2 cellular contexts compared by ENCODE assay signal in the genomic region with DNA sequence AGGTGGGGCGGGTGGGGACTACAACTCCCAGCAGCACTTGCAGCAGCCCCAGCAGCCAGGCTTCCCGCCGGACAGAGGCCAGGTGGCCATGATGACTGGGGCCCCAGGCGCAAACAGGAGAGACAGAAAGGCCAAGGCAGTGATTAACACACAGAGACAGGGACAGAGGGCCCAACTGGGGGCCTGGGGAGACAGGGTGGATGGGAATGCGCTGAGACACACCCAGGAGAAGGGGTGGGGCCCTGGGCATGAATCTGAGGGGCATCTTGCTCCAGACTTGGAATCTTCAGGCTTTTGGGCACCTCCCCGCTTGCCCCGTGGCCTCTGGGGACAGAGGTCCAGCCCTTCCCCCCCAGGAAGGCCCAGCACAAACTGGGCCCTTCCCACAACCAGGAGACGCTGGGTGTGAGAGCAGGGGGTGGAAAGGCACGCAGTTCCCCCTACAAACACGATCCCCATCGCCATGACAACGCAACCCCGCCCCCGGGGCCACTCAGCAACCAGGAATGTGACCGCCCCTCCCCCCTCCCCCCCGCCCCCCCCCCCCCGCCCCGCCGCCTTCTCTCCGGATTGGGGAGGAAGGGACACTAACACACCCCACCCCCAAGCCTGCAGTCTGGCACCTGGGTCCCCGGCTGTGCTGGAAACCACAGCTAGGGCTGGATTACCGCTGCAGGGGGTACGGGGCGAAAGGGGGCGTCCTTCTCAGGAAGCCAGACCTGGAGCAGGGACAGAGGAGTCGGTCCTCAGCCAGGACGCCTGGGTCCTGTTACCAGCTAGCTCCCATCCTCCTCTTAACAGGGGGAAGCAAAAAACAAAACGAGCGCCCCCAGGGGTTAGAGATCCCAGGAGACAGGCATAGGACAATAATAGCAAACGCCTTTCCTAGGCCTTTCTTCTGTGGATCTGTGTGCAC.
TF ChIP-seq lines count a peak whose summit lies in the region.

No MANE protein-coding gene starts in this region.

TF ChIP-seq in SK-N-SH, 30 proteins besides CTCF, POLR2A, EP300 and RAD21 (continues in another document):
- TF ChIP-seq GABPA (IDR thresholded peaks at IDR 0.05; ENCODE audit: low read depth) (peak; percentile 51), POLR2AphosphoS5 (IDR thresholded peaks at IDR 0.05; ENCODE audit: low read depth, low read length) (peak; percentile 75), FOXM1 (IDR thresholded peaks at IDR 0.05; ENCODE audit: low read depth) (no peak), TEAD4 (IDR thresholded peaks at IDR 0.05; ENCODE audit: borderline replicate concordance, insufficient read depth) (no peak), NFIC (IDR thresholded peaks at IDR 0.05; ENCODE audit: borderline replicate concordance) (no peak), NRF1 (IDR thresholded peaks at IDR 0.05; ENCODE audit: low read depth, low read length) (no peak), MEF2A (IDR thresholded peaks at IDR 0.05; ENCODE audit: borderline replicate concordance, low read depth) (no peak), GATA2 (CRISPR knock-in tag; IDR thresholded peaks at IDR 0.05) (no peak), YY1 (IDR thresholded peaks at IDR 0.05; ENCODE audit: low read depth) (peak; percentile 79), SIN3A (IDR thresholded peaks at IDR 0.05; ENCODE audit: borderline replicate concordance, low read depth, low read length) (0 out of 2 replicates have a peak, but pooled peaks have one; percentile 12), MXI1 (IDR thresholded peaks at IDR 0.05; ENCODE audit: low read depth, low read length) (peak; percentile 77), CHD2 (IDR thresholded peaks at IDR 0.05; ENCODE audit: low read length, partially characterized antibody) (peak; percentile 56), FOXJ3 (CRISPR knock-in tag; IDR thresholded peaks at IDR 0.05) (no peak), RXRA (IDR thresholded peaks at IDR 0.05; ENCODE audit: borderline replicate concordance, low read depth) (no peak), EZH2phosphoT487 (IDR thresholded peaks at IDR 0.05; ENCODE audit: borderline replicate concordance, low read depth) (no peak), TCF12 (IDR thresholded peaks at IDR 0.05) (peak; percentile 16), TAF1 (IDR thresholded peaks at IDR 0.05; ENCODE audit: borderline replicate concordance, low read depth, low read length) (peak; percentile 12; the same call in 1 of the 2 replicates), RFX5 (IDR thresholded peaks at IDR 0.05; ENCODE audit: low read length) (no peak), FOSL2 (IDR thresholded peaks at IDR 0.05; ENCODE audit: borderline replicate concordance, low read depth) (peak; percentile 61), ELF1 (IDR thresholded peaks at IDR 0.05) (no peak; the same call in 1 of the 2 replicates), JUND (IDR thresholded peaks at IDR 0.05) (peak; percentile 39; the same call in 1 of the 2 replicates)
- TF ChIP-seq, protein P1, sequence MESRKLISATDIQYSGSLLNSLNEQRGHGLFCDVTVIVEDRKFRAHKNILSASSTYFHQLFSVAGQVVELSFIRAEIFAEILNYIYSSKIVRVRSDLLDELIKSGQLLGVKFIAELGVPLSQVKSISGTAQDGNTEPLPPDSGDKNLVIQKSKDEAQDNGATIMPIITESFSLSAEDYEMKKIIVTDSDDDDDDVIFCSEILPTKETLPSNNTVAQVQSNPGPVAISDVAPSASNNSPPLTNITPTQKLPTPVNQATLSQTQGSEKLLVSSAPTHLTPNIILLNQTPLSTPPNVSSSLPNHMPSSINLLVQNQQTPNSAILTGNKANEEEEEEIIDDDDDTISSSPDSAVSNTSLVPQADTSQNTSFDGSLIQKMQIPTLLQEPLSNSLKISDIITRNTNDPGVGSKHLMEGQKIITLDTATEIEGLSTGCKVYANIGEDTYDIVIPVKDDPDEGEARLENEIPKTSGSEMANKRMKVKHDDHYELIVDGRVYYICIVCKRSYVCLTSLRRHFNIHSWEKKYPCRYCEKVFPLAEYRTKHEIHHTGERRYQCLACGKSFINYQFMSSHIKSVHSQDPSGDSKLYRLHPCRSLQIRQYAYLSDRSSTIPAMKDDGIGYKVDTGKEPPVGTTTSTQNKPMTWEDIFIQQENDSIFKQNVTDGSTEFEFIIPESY (IDR thresholded peaks at IDR 0.05; ENCODE audit: borderline replicate concordance, low read depth) = no peak
- TF ChIP-seq, protein P2, sequence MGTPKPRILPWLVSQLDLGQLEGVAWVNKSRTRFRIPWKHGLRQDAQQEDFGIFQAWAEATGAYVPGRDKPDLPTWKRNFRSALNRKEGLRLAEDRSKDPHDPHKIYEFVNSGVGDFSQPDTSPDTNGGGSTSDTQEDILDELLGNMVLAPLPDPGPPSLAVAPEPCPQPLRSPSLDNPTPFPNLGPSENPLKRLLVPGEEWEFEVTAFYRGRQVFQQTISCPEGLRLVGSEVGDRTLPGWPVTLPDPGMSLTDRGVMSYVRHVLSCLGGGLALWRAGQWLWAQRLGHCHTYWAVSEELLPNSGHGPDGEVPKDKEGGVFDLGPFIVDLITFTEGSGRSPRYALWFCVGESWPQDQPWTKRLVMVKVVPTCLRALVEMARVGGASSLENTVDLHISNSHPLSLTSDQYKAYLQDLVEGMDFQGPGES (IDR thresholded peaks at IDR 0.05; ENCODE audit: low read depth, low read length) = no peak
- TF ChIP-seq, protein P3, sequence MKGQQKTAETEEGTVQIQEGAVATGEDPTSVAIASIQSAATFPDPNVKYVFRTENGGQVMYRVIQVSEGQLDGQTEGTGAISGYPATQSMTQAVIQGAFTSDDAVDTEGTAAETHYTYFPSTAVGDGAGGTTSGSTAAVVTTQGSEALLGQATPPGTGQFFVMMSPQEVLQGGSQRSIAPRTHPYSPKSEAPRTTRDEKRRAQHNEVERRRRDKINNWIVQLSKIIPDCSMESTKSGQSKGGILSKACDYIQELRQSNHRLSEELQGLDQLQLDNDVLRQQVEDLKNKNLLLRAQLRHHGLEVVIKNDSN (IDR thresholded peaks at IDR 0.05; ENCODE audit: borderline replicate concordance, low read depth) = no peak
- TF ChIP-seq, protein P4, sequence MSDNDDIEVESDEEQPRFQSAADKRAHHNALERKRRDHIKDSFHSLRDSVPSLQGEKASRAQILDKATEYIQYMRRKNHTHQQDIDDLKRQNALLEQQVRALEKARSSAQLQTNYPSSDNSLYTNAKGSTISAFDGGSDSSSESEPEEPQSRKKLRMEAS (IDR thresholded peaks at IDR 0.05; ENCODE audit: low read depth) = peak; percentile 80
- TF ChIP-seq, protein P5, sequence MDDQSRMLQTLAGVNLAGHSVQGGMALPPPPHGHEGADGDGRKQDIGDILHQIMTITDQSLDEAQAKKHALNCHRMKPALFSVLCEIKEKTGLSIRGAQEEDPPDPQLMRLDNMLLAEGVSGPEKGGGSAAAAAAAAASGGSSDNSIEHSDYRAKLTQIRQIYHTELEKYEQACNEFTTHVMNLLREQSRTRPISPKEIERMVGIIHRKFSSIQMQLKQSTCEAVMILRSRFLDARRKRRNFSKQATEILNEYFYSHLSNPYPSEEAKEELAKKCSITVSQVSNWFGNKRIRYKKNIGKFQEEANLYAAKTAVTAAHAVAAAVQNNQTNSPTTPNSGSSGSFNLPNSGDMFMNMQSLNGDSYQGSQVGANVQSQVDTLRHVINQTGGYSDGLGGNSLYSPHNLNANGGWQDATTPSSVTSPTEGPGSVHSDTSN (IDR thresholded peaks at IDR 0.05) = no peak; the same call in 1 of the 2 replicates
- TF ChIP-seq, protein P6, sequence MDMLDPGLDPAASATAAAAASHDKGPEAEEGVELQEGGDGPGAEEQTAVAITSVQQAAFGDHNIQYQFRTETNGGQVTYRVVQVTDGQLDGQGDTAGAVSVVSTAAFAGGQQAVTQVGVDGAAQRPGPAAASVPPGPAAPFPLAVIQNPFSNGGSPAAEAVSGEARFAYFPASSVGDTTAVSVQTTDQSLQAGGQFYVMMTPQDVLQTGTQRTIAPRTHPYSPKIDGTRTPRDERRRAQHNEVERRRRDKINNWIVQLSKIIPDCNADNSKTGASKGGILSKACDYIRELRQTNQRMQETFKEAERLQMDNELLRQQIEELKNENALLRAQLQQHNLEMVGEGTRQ (IDR thresholded peaks at IDR 0.05; ENCODE audit: borderline replicate concordance, low read depth, low read length) = no peak

TF ChIP-seq in GM12878, 131 proteins besides CTCF, POLR2A, EP300 and RAD21 (continues in another document):
- TF ChIP-seq, protein P3 (IDR thresholded peaks at IDR 0.05; ENCODE audit: borderline replicate concordance, extremely low read length, insufficient read depth, low read depth, low read length) = no peak
- TF ChIP-seq HDAC2 (IDR thresholded peaks at IDR 0.05) = no peak
- no peak for TF ChIP-seq RUNX3 (IDR thresholded peaks at IDR 0.05; ENCODE audit: low read length)
- TF ChIP-seq ZBED1 (IDR thresholded peaks at IDR 0.05; ENCODE audit: borderline replicate concordance) = no peak
- TF ChIP-seq TARDBP (IDR thresholded peaks at IDR 0.05; ENCODE audit: borderline replicate concordance) = no peak
- TF ChIP-seq, protein P6 (IDR thresholded peaks at IDR 0.05; ENCODE audit: borderline replicate concordance, low read depth, low read length) = no peak
- no peak for TF ChIP-seq BCL11A (IDR thresholded peaks at IDR 0.05; ENCODE audit: low read depth, low read length)
- no peak for TF ChIP-seq TBL1XR1 (IDR thresholded peaks at IDR 0.05; ENCODE audit: low read depth, low read length)
- TF ChIP-seq PML (IDR thresholded peaks at IDR 0.05; ENCODE audit: low read length) = no peak
- TF ChIP-seq, protein P7, sequence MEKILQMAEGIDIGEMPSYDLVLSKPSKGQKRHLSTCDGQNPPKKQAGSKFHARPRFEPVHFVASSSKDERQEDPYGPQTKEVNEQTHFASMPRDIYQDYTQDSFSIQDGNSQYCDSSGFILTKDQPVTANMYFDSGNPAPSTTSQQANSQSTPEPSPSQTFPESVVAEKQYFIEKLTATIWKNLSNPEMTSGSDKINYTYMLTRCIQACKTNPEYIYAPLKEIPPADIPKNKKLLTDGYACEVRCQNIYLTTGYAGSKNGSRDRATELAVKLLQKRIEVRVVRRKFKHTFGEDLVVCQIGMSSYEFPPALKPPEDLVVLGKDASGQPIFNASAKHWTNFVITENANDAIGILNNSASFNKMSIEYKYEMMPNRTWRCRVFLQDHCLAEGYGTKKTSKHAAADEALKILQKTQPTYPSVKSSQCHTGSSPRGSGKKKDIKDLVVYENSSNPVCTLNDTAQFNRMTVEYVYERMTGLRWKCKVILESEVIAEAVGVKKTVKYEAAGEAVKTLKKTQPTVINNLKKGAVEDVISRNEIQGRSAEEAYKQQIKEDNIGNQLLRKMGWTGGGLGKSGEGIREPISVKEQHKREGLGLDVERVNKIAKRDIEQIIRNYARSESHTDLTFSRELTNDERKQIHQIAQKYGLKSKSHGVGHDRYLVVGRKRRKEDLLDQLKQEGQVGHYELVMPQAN (conservative IDR thresholded peaks at IDR 0.05) = peak; percentile 70
- no peak for TF ChIP-seq ATF7 (IDR thresholded peaks at IDR 0.05; ENCODE audit: low read depth)
- 0 out of 2 replicates have a peak, but pooled peaks have one; percentile 32 for TF ChIP-seq POLR2AphosphoS5 (IDR thresholded peaks at IDR 0.05; ENCODE audit: low read length)
- TF ChIP-seq RFX5 (IDR thresholded peaks at IDR 0.05; ENCODE audit: low read depth, low read length) = no peak
- TF ChIP-seq IKZF1 (conservative IDR thresholded peaks at IDR 0.05) = peak; percentile 73
- TF ChIP-seq SMAD1 (IDR thresholded peaks at IDR 0.05; ENCODE audit: low read depth, partially characterized antibody) = no peak
- peak; percentile 63; the same call in 1 of the 2 replicates for TF ChIP-seq MXI1 (IDR thresholded peaks at IDR 0.05; ENCODE audit: low read depth, low read length)
- peak; percentile 85 for TF ChIP-seq HDGF (IDR thresholded peaks at IDR 0.05)
- TF ChIP-seq STAT3 (IDR thresholded peaks at IDR 0.05; ENCODE audit: low read depth, low read length) = no peak
- TF ChIP-seq, protein P8, sequence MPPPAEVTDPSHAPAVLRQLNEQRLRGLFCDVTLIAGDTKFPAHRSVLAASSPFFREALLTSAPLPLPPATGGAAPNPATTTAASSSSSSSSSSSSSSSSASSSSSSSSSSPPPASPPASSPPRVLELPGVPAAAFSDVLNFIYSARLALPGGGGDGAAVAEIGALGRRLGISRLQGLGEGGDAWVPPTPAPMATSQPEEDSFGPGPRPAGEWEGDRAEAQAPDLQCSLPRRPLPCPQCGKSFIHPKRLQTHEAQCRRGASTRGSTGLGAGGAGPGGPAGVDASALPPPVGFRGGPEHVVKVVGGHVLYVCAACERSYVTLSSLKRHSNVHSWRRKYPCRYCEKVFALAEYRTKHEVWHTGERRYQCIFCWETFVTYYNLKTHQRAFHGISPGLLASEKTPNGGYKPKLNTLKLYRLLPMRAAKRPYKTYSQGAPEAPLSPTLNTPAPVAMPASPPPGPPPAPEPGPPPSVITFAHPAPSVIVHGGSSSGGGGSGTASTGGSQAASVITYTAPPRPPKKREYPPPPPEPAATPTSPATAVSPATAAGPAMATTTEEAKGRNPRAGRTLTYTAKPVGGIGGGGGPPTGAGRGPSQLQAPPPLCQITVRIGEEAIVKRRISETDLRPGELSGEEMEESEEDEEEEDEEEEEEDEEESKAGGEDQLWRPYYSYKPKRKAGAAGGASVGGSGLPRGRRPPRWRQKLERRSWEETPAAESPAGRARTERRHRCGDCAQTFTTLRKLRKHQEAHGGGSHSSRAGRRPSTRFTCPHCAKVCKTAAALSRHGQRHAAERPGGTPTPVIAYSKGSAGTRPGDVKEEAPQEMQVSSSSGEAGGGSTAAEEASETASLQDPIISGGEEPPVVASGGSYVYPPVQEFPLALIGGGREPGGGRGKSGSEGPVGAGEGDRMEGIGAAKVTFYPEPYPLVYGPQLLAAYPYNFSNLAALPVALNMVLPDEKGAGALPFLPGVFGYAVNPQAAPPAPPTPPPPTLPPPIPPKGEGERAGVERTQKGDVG (CRISPR knock-in tag; IDR thresholded peaks at IDR 0.05) = no peak
- no peak for TF ChIP-seq NR2C1 (IDR thresholded peaks at IDR 0.05)
- no peak for TF ChIP-seq POU2F2 (IDR thresholded peaks at IDR 0.05; ENCODE audit: borderline replicate concordance, low read depth, low read length)
- TF ChIP-seq FOXK2 (IDR thresholded peaks at IDR 0.05) = no peak
